28 cellular contexts compared by ENCODE assay signal in the genomic region with DNA sequence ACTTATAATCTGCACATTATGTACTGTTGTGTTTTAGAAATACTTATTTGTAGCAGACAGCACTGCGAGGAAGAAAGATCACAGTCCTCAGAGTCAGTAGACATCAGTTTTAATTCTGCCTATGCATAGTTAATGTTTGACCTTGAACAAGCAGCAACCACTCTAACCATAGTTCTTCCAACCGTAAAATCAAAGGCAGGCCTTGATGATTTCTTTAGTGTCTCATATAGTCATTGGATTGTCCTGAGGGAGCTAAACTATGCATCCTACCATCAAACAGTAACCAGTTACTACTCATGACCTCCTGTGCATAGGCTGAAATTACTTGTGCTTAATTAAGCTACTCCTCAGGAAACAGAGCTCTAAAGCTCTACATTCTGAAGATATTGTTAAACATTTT.
"Had no signal": no experiment of that assay in that cellular context is flagged by ENCODE, and none has a peak within 500 bp of the region (broad histone marks: within the 10 kb centered on the region; RNA-seq: fewer than 3 reads in every experiment).

No MANE protein-coding gene starts in this region.

- H3K27ac ChIP-seq: body of pancreas, colonic mucosa, gastroesophageal sphincter, left ventricle myocardium inferior, ovary, psoas muscle, right atrium auricular region, stomach, thyroid gland, upper lobe of left lung, VCaP had no signal

- H3K9me3 ChIP-seq: body of pancreas, colonic mucosa, gastroesophageal sphincter, left ventricle myocardium inferior, ovary, psoas muscle, right atrium auricular region, stomach, thyroid gland, upper lobe of left lung had no signal

- H3K4me3 ChIP-seq: body of pancreas, colonic mucosa, gastroesophageal sphincter, left ventricle myocardium inferior, lung, ovary, psoas muscle, right atrium auricular region, stomach, thyroid gland, upper lobe of left lung had no signal

- DNase-seq: activated CD4-positive, alpha-beta T cell treated with anti-CD3 and anti-CD28 coated beads for 4 hours; activated CD4-positive, alpha-beta T cell treated with anti-CD3 and anti-CD28 coated beads, Interleukin-2, amount 50 U/mL, for 4 hours; activated CD8-positive, alpha-beta memory T cell treated with anti-CD3 and anti-CD28 coated beads for 24 hours; activated effector memory CD4-positive, alpha-beta T cell treated with Interleukin-2 at 50 U/mL for 16 hours; activated naive CD4-positive, alpha-beta T cell treated with Interleukin-2 at 50 U/mL for 16 hours; aorta; body of pancreas; colonic mucosa; effector CD8-positive, alpha-beta T cell; head of caudate nucleus; hypothalamus; immature natural killer cell; kidney; left ventricle myocardium inferior; nephron progenitor cell; ovary; psoas muscle; stimulated activated CD4-positive, alpha-beta T cell treated with anti-CD3 and anti-CD28 coated beads, Interleukin-15, amount 100 ng/mL, for 24 hours; stimulated activated CD4-positive, alpha-beta T cell treated with anti-CD3 and anti-CD28 coated beads, Interleukin-2, amount 100 ng/mL, for 24 hours; stimulated activated naive B cell treated with anti-CD40 and anti-IgM and Interleukin-4, amounts not matched to agents 10 μg/mL and 1 μg/mL and 100 μg/mL, for 72 hours; stomach; T-helper 9 cell; thyroid gland; upper lobe of left lung had no signal

- H3K27me3 ChIP-seq: body of pancreas, colonic mucosa, gastroesophageal sphincter, ovary, right atrium auricular region, stomach, thyroid gland, upper lobe of left lung had no signal

- H3K4me1 ChIP-seq: body of pancreas, colonic mucosa had no signal

- H3K36me3 ChIP-seq: colonic mucosa, gastroesophageal sphincter, left ventricle myocardium inferior, ovary, right atrium auricular region, stomach, thyroid gland, upper lobe of left lung had no signal

- ATAC-seq: body of pancreas; gastroesophageal sphincter; psoas muscle; stimulated activated naive B cell treated with anti-CD40 and anti-IgM and Interleukin-4, amounts not matched to agents 10 μg/mL and 1 μg/mL and 100 μg/mL, for 72 hours had no signal
